19 cellular contexts compared by ENCODE assay signal in genomic region chr10:114933588-114933987, GRCh38. TPM values are rescaled to one million over a fixed set of nuclear protein-coding genes. Genes with fewer than 3 reads are reported as not detected.
DNase-seq lines count a peak whose midpoint lies in the region; ATAC-seq, FAIRE-seq and TF ChIP-seq lines count a peak whose summit lies in the region.
"Had no signal": no experiment of that assay in that cellular context is flagged by ENCODE, and none has a peak within 500 bp of the region (broad histone marks: within the 10 kb centered on the region; RNA-seq: fewer than 3 reads in every experiment).

No MANE protein-coding gene starts in this region.

- no peak for FAIRE-seq in astrocyte (lab: Jason Lieb, UNC)
- FAIRE-seq in urothelium cell line (lab: Jason Lieb, UNC): no peak
- FAIRE-seq: H1, islet of Langerhans had no signal

- no peak overlapping the region for H2AFZ ChIP-seq in astrocyte (ENCODE audit: low read depth, low read length)

- H3K9me3 Mint-ChIP-seq in activated naive CD4-positive, alpha-beta T cell treated with anti-CD3 and anti-CD28 coated beads for 36 hours: peaks cover 5% of the 10 kb centered on the region
- peaks cover 6% of the 10 kb centered on the region for H3K9me3 Mint-ChIP-seq in activated naive CD4-positive, alpha-beta T cell treated with anti-CD3 and anti-CD28 coated beads, Interleukin-2, amount 10 ng/mL, durations not matched to agents 7 days and 5 days
- no peaks in the 10 kb centered on the region for H3K9me3 Mint-ChIP-seq in astrocyte (ENCODE audit: unreplicated experiment)
- H3K9me3 Mint-ChIP-seq: natural killer cell treated with Interleukin-12 subunit alpha and Interleukin-12 subunit beta and Interleukin-15 and Interleukin-18, amount 100 ng/mL, for 72 hours; stimulated activated memory B cell treated with anti-CD40 and anti-IgM and Interleukin-4, amounts not matched to agents 10 μg/mL and 1 μg/mL and 100 μg/mL, for 72 hours; T-cell had no signal

- DNase-seq in activated naive CD4-positive, alpha-beta T cell treated with anti-CD3 and anti-CD28 coated beads for 36 hours: peak; percentile 12
- no peak for DNase-seq in activated naive CD4-positive, alpha-beta T cell treated with anti-CD3 and anti-CD28 coated beads, Interleukin-2, amount 10 ng/mL, durations not matched to agents 7 days and 5 days
- DNase-seq in astrocyte (ENCODE audit: low read depth): peak; percentile 39
- peak; percentile 16 for DNase-seq in fibroblast of pulmonary artery (ENCODE audit: low read depth)
- DNase-seq in urothelium cell line (ENCODE audit: low spot score): peak; percentile 30
- DNase-seq in nucleus accumbens (lab: John Stamatoyannopoulos, UW): no peak
- no peak for DNase-seq in left lobe of liver (ENCODE audit: low spot score)
- no peak for DNase-seq in posterior cingulate gyrus
- DNase-seq: aorta; DMS53; heart left ventricle; NCI-H1436; stimulated activated CD4-positive, alpha-beta T cell treated with anti-CD3 and anti-CD28 coated beads, Interleukin-12 subunit alpha, Interleukin-12 subunit beta, amount 100 ng/mL, for 4 hours; T-cell had no signal

- H3K4me1 ChIP-seq in astrocyte (ENCODE audit: insufficient read depth, low read length): peaks cover under 1% of the 10 kb centered on the region

- H4K20me1 ChIP-seq in astrocyte (ENCODE audit: insufficient read depth, low read length): no peaks in the 10 kb centered on the region

- no peak overlapping the region for H3K4me3 Mint-ChIP-seq in activated naive CD4-positive, alpha-beta T cell treated with anti-CD3 and anti-CD28 coated beads for 36 hours
- no peak overlapping the region for H3K4me3 Mint-ChIP-seq in activated naive CD4-positive, alpha-beta T cell treated with anti-CD3 and anti-CD28 coated beads, Interleukin-2, amount 10 ng/mL, durations not matched to agents 7 days and 5 days
- no peak overlapping the region for H3K4me3 Mint-ChIP-seq in astrocyte (ENCODE audit: unreplicated experiment)
- H3K4me3 Mint-ChIP-seq: memory B cell; natural killer cell treated with Interleukin-12 subunit alpha and Interleukin-12 subunit beta and Interleukin-15 and Interleukin-18, amount 100 ng/mL, for 72 hours; stimulated activated memory B cell treated with anti-CD40 and anti-IgM and Interleukin-4, amounts not matched to agents 10 μg/mL and 1 μg/mL and 100 μg/mL, for 72 hours; T-cell had no signal

- no peak overlapping the region for H3K4me2 ChIP-seq in astrocyte (ENCODE audit: low read length)

- no peak overlapping the region for H3K27ac Mint-ChIP-seq in activated naive CD4-positive, alpha-beta T cell treated with anti-CD3 and anti-CD28 coated beads for 36 hours
- no peak overlapping the region for H3K27ac Mint-ChIP-seq in activated naive CD4-positive, alpha-beta T cell treated with anti-CD3 and anti-CD28 coated beads, Interleukin-2, amount 10 ng/mL, durations not matched to agents 7 days and 5 days
- no peak overlapping the region for H3K27ac Mint-ChIP-seq in astrocyte (ENCODE audit: unreplicated experiment)
- H3K27ac Mint-ChIP-seq: memory B cell; natural killer cell treated with Interleukin-12 subunit alpha and Interleukin-12 subunit beta and Interleukin-15 and Interleukin-18, amount 100 ng/mL, for 72 hours; stimulated activated memory B cell treated with anti-CD40 and anti-IgM and Interleukin-4, amounts not matched to agents 10 μg/mL and 1 μg/mL and 100 μg/mL, for 72 hours; T-cell had no signal

- no peak overlapping the region for H3K4me3 ChIP-seq in astrocyte (ENCODE audit: insufficient read depth, low read depth, low read length)
- H3K4me3 ChIP-seq in fibroblast of pulmonary artery (replicated peaks; ENCODE audit: low read depth, low read length): no peak overlapping the region
- H3K4me3 ChIP-seq: heart left ventricle had no signal

- CTCF ChIA-PET in activated naive CD4-positive, alpha-beta T cell treated with anti-CD3 and anti-CD28 coated beads for 36 hours (lab: Charles Lee): interaction anchor here (0.8 to 1.5 kb wide), 3 partner anchors 14 to 112 kb away, joined by 3 to 5 read pairs (median 3); partner anchors contain the start of gene FHIP2A
- CTCF ChIA-PET in activated naive CD4-positive, alpha-beta T cell treated with anti-CD3 and anti-CD28 coated beads, Interleukin-2, amount 10 ng/mL, durations not matched to agents 7 days and 5 days (lab: Charles Lee): interaction anchor here (1.4 kb wide), 1 partner anchor 54 kb away, joined by 3 read pairs; no protein-coding TSS in a partner anchor

- peaks cover 7% of the 10 kb centered on the region for H3K79me2 ChIP-seq in astrocyte (ENCODE audit: insufficient read depth, low read length)

- no peaks in the 10 kb centered on the region for H3K36me3 Mint-ChIP-seq in activated naive CD4-positive, alpha-beta T cell treated with anti-CD3 and anti-CD28 coated beads for 36 hours (ENCODE audit: low read depth)
- no peaks in the 10 kb centered on the region for H3K36me3 Mint-ChIP-seq in activated naive CD4-positive, alpha-beta T cell treated with anti-CD3 and anti-CD28 coated beads, Interleukin-2, amount 10 ng/mL, durations not matched to agents 7 days and 5 days
- H3K36me3 Mint-ChIP-seq in astrocyte (ENCODE audit: low read depth, unreplicated experiment): no peaks in the 10 kb centered on the region
- H3K36me3 Mint-ChIP-seq: natural killer cell treated with Interleukin-12 subunit alpha and Interleukin-12 subunit beta and Interleukin-15 and Interleukin-18, amount 100 ng/mL, for 72 hours; T-cell had no signal

- H3K4me1 Mint-ChIP-seq in activated naive CD4-positive, alpha-beta T cell treated with anti-CD3 and anti-CD28 coated beads for 36 hours (ENCODE audit: low read depth): peaks cover 6% of the 10 kb centered on the region
- H3K4me1 Mint-ChIP-seq in activated naive CD4-positive, alpha-beta T cell treated with anti-CD3 and anti-CD28 coated beads, Interleukin-2, amount 10 ng/mL, durations not matched to agents 7 days and 5 days: peaks cover 2% of the 10 kb centered on the region
- peaks cover 6% of the 10 kb centered on the region for H3K4me1 Mint-ChIP-seq in astrocyte (ENCODE audit: low read depth, unreplicated experiment)
- H3K4me1 Mint-ChIP-seq: stimulated activated memory B cell treated with anti-CD40 and anti-IgM and Interleukin-4, amounts not matched to agents 10 μg/mL and 1 μg/mL and 100 μg/mL, for 72 hours had no signal

- intact Hi-C loops in activated naive CD4-positive, alpha-beta T cell treated with anti-CD3 and anti-CD28 coated beads for 36 hours (cut with micrococcal nuclease): no loop called here
- intact Hi-C loops in posterior cingulate gyrus (cut with DNase I): loop anchor here (10.0 kb wide), 1 partner anchor 161 kb away; the partner anchor contains the start of gene ATRNL1

- no peak overlapping the region for H3K27ac ChIP-seq in astrocyte (ENCODE audit: low read depth, low read length)
- H3K27ac ChIP-seq: heart left ventricle had no signal

- H3K36me3 ChIP-seq in astrocyte (ENCODE audit: insufficient read depth, low read length): no peaks in the 10 kb centered on the region
- H3K36me3 ChIP-seq: heart left ventricle had no signal

- H3K27me3 Mint-ChIP-seq in activated naive CD4-positive, alpha-beta T cell treated with anti-CD3 and anti-CD28 coated beads for 36 hours (ENCODE audit: low read depth): no peaks in the 10 kb centered on the region
- peaks cover 4% of the 10 kb centered on the region for H3K27me3 Mint-ChIP-seq in activated naive CD4-positive, alpha-beta T cell treated with anti-CD3 and anti-CD28 coated beads, Interleukin-2, amount 10 ng/mL, durations not matched to agents 7 days and 5 days
- no peaks in the 10 kb centered on the region for H3K27me3 Mint-ChIP-seq in astrocyte (ENCODE audit: low read depth, unreplicated experiment)

- no peaks in the 10 kb centered on the region for H3K9me3 ChIP-seq in astrocyte (ENCODE audit: insufficient read depth, low read depth, low read length)
- H3K9me3 ChIP-seq: heart left ventricle had no signal

- no peak for ATAC-seq in left lobe of liver
- ATAC-seq: heart left ventricle; natural killer cell treated with Interleukin-12 subunit alpha and Interleukin-12 subunit beta and Interleukin-15 and Interleukin-18, amount 100 ng/mL, for 72 hours; stimulated activated memory B cell treated with anti-CD40 and anti-IgM and Interleukin-4, amounts not matched to agents 10 μg/mL and 1 μg/mL and 100 μg/mL, for 72 hours; T-cell had no signal

- H3K9ac ChIP-seq in astrocyte (ENCODE audit: low read length): no peak overlapping the region

- TF ChIP-seq CTCF in astrocyte (IDR thresholded peaks at IDR 0.05; ENCODE audit: insufficient read depth, low read depth, low read length) (no peak), fibroblast of pulmonary artery (IDR thresholded peaks at IDR 0.05; ENCODE audit: low read length, missing control alignments) (no peak)

- H3K27me3 ChIP-seq in astrocyte (ENCODE audit: insufficient read depth, low read length): no peaks in the 10 kb centered on the region
- H3K27me3 ChIP-seq: heart left ventricle had no signal

RNA-seq across cellular contexts. Expression of gene TRUB1, which starts 4.4 kb away (rescaled TPM):
- total RNA-seq in activated naive CD4-positive, alpha-beta T cell treated with anti-CD3 and anti-CD28 coated beads for 36 hours: 10 to 100 TPM; 15.2 to 15.3 TPM
- total RNA-seq in astrocyte (23.0 and 25.3 TPM in 2 replicates), left lobe of liver (9.0 TPM)

Comparison
In these comparisons a context has a peak if more than half of its experiments do, and no peak if none do; other contexts are left out.
1. DNase-seq: peak in activated naive CD4-positive, alpha-beta T cell treated with anti-CD3 and anti-CD28 coated beads for 36 hours (single experiment), astrocyte (single experiment), fibroblast of pulmonary artery (single experiment) and urothelium cell line (single experiment); none in activated naive CD4-positive, alpha-beta T cell treated with anti-CD3 and anti-CD28 coated beads, Interleukin-2, amount 10 ng/mL, durations not matched to agents 7 days and 5 days (single experiment), nucleus accumbens (0 of 56), left lobe of liver (single experiment) and posterior cingulate gyrus (0 of 10).